In the genomic region with DNA sequence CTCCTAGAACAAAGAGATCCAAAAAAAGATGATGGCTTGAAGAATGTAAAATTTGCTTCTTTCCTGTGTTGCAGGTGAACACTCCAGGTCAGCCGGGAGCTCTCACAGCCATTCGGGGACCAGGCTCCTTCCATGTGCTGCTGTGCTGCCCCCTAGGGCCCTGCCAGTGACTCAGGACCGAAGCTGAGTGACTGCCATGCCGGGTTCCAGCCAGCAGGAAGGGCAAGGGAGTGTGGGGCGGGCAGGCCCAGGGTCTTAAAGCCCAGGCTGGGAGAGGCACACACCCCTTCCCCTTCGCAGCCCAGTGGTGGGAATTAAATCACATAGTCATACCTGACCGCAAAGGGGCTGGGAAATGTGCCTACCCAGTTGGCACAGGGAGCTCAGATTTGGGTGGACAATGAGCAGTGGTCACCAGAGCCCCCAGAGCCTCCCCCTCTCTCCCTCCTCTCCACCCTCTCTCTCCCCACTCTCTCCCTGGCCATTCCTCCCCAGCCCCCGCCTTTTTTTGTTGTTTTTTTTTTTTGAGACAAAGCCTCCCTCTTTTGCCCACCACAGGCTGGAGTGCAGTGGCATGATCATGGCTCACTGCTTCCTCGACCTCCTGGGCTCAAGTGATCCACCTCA, we compare ENCODE assay signal across 8 cellular contexts. TPM values are rescaled to one million over a fixed set of nuclear protein-coding genes. Genes with fewer than 3 reads are reported as not detected.
DNase-seq lines count a peak whose midpoint lies in the region; ATAC-seq lines count a peak whose summit lies in the region.

No MANE protein-coding gene starts in this region.

- ATAC-seq in GM18517 (IDR thresholded peaks at IDR 0.05; ENCODE audit: unreplicated experiment) = no peak
- ATAC-seq in GM19455 (IDR thresholded peaks at IDR 0.05; ENCODE audit: unreplicated experiment) = no peak

- DNase-seq in GM03348 (ENCODE audit: low spot score) (peak; percentile 76), MV-4-11 (lab: John Stamatoyannopoulos, UW) (peak; percentile 52), RPMI7951 (ENCODE audit: low read depth) (peak; percentile 15), amygdala (lab: John Stamatoyannopoulos, UW) (peak in 41 of 56 donors; percentile 12 to 80 (median 44)), hippocampal formation (lab: John Stamatoyannopoulos, UW) (peak; percentile 44 to 68)
- DNase-seq in stimulated activated CD4-positive, alpha-beta T cell treated with anti-CD3 and anti-CD28 coated beads, Interleukin-12 subunit alpha, Interleukin-12 subunit beta, amount 100 ng/mL, for 4 hours = peak; percentile 46

RNA-seq across cellular contexts. Expression of gene EPOP, which starts 11.5 kb away (rescaled TPM):
- 1.7 and 1.8 TPM in 2 replicates for total RNA-seq in RPMI7951 (2014; rRNA removed; shearing (Covaris generic))

RNA-seq across cellular contexts. Expression of gene MLLT6, which starts 41.8 kb away (rescaled TPM):
- total RNA-seq in RPMI7951 (2014; rRNA removed; shearing (Covaris generic)) = 9.3 and 13.9 TPM in 2 replicates

RNA-seq across cellular contexts. Expression of gene SRCIN1, which starts 57.5 kb away (rescaled TPM):
- not detected in 2 replicates for total RNA-seq in RPMI7951 (2014; rRNA removed; shearing (Covaris generic))

Comparison
In these comparisons a context has a peak if more than half of its experiments do, and no peak if none do; other contexts are left out.
1. DNase-seq: peak in every context shown above with its lines; median percentile 76 in GM03348; 56 in hippocampal formation; 52 in MV-4-11; 46 in stimulated activated CD4-positive, alpha-beta T cell treated with anti-CD3 and anti-CD28 coated beads, Interleukin-12 subunit alpha, Interleukin-12 subunit beta, amount 100 ng/mL, for 4 hours; 44 in amygdala; 15 in RPMI7951.